Comparison of ENCODE assay signal across 8 cellular contexts in genomic region chr14:35285168-35285990, GRCh38. TPM values are rescaled to one million over a fixed set of nuclear protein-coding genes. Genes with fewer than 3 reads are reported as not detected.
DNase-seq lines count a peak whose midpoint lies in the region; ATAC-seq, FAIRE-seq and TF ChIP-seq lines count a peak whose summit lies in the region.

No MANE protein-coding gene starts in this region.

- intact Hi-C loops in activated T-helper 2 cell treated with anti-CD3 and anti-CD28 coated beads, Interferon-gamma antibody, Interleukin-2, Interleukin-4, amounts not matched to agents 10 μg/mL and 5 μg/mL and 100 μg/mL, durations not matched to agents 14 hours and 24 hours and 36 hours (cut with micrococcal nuclease) = loop anchor here (1.0 kb wide), 1 partner anchor 9 kb away; no protein-coding TSS in a partner anchor

- DNase-seq in GM12892 (ENCODE audit: insufficient read length) (peak; percentile 39), HT1080 (ENCODE audit: low read depth) (peak; percentile 58), HuH-7 (ENCODE audit: low spot score) (no peak), DMS153 (lab: John Stamatoyannopoulos, UW) (no peak)
- DNase-seq in activated T-helper 2 cell treated with anti-CD3 and anti-CD28 coated beads, Interferon-gamma antibody, Interleukin-2, Interleukin-4, amounts not matched to agents 10 μg/mL and 5 μg/mL and 100 μg/mL, durations not matched to agents 14 hours and 24 hours and 36 hours (ENCODE audit: low spot score) = no peak
- peak; percentile 40 for DNase-seq in stimulated activated CD8-positive, alpha-beta memory T cell treated with anti-CD3 and anti-CD28 coated beads, Interleukin-4, amount 100 ng/mL, for 48 hours

- peak; percentile 76 for ATAC-seq in GM21526 (IDR thresholded peaks at IDR 0.05; ENCODE audit: low FRiP score, unreplicated experiment)
- no peak for ATAC-seq in SK-N-SH treated with all-trans-retinoic acid at 6 μM for 48 hours

- no peaks in the 10 kb centered on the region for H3K27me3 Mint-ChIP-seq in activated T-helper 2 cell treated with anti-CD3 and anti-CD28 coated beads, Interferon-gamma antibody, Interleukin-2, Interleukin-4, amounts not matched to agents 10 μg/mL and 5 μg/mL and 100 μg/mL, durations not matched to agents 14 hours and 24 hours and 36 hours (ENCODE audit: low read depth)

- peak overlapping the region; percentile 82 for H3K27ac Mint-ChIP-seq in activated T-helper 2 cell treated with anti-CD3 and anti-CD28 coated beads, Interferon-gamma antibody, Interleukin-2, Interleukin-4, amounts not matched to agents 10 μg/mL and 5 μg/mL and 100 μg/mL, durations not matched to agents 14 hours and 24 hours and 36 hours

- no peak for TF ChIP-seq POLR2A in GM12892 (IDR thresholded peaks at IDR 0.05; ENCODE audit: low read depth, low read length)

- FAIRE-seq in GM12892 (lab: Jason Lieb, UNC) = no peak

- H3K9me3 Mint-ChIP-seq in activated T-helper 2 cell treated with anti-CD3 and anti-CD28 coated beads, Interferon-gamma antibody, Interleukin-2, Interleukin-4, amounts not matched to agents 10 μg/mL and 5 μg/mL and 100 μg/mL, durations not matched to agents 14 hours and 24 hours and 36 hours = no peaks in the 10 kb centered on the region

- H3K4me3 Mint-ChIP-seq in activated T-helper 2 cell treated with anti-CD3 and anti-CD28 coated beads, Interferon-gamma antibody, Interleukin-2, Interleukin-4, amounts not matched to agents 10 μg/mL and 5 μg/mL and 100 μg/mL, durations not matched to agents 14 hours and 24 hours and 36 hours (ENCODE audit: low read depth) = peak overlapping the region; percentile 55

- H3K36me3 Mint-ChIP-seq in activated T-helper 2 cell treated with anti-CD3 and anti-CD28 coated beads, Interferon-gamma antibody, Interleukin-2, Interleukin-4, amounts not matched to agents 10 μg/mL and 5 μg/mL and 100 μg/mL, durations not matched to agents 14 hours and 24 hours and 36 hours (ENCODE audit: low read depth) = peaks cover 24% of the 10 kb centered on the region

- peaks cover 41% of the 10 kb centered on the region for H3K4me1 Mint-ChIP-seq in activated T-helper 2 cell treated with anti-CD3 and anti-CD28 coated beads, Interferon-gamma antibody, Interleukin-2, Interleukin-4, amounts not matched to agents 10 μg/mL and 5 μg/mL and 100 μg/mL, durations not matched to agents 14 hours and 24 hours and 36 hours (ENCODE audit: low read depth)

TF ChIP-seq in SK-N-SH treated with all-trans-retinoic acid at 6 μM for 48 hours, 23 proteins besides CTCF, POLR2A, EP300 and RAD21:
- no peak for TF ChIP-seq POU6F1 (CRISPR knock-in tag; IDR thresholded peaks at IDR 0.05; ENCODE audit: borderline replicate concordance, low read depth)

RNA-seq across cellular contexts. Expression of gene PSMA6, which starts 6.8 kb away (rescaled TPM):
- polyA plus RNA-seq in GM12892 (2012; ENCODE audit: missing spikeins) = 503 TPM
- total RNA-seq in HT1080 (2014; rRNA removed; shearing (Covaris generic)) = 343 and 354 TPM in 2 replicates
- 293 and 346 TPM in 2 replicates for polyA plus RNA-seq in HT1080 (2015; cell fraction: cytosol; rRNA removed)
- polyA plus RNA-seq in HT1080 (2015; cell fraction: nucleus; rRNA removed) = 231 and 257 TPM in 2 replicates
- total RNA-seq in activated T-helper 2 cell treated with anti-CD3 and anti-CD28 coated beads, Interferon-gamma antibody, Interleukin-2, Interleukin-4, amounts not matched to agents 10 μg/mL and 5 μg/mL and 100 μg/mL, durations not matched to agents 14 hours and 24 hours and 36 hours = 396 and 397 TPM in 2 replicates

Comparison
In these comparisons a context has a peak if more than half of its experiments do, and no peak if none do; other contexts are left out.
1. DNase-seq: peak in GM12892 (single experiment), HT1080 (single experiment) and stimulated activated CD8-positive, alpha-beta memory T cell treated with anti-CD3 and anti-CD28 coated beads, Interleukin-4, amount 100 ng/mL, for 48 hours (single experiment); none in activated T-helper 2 cell treated with anti-CD3 and anti-CD28 coated beads, Interferon-gamma antibody, Interleukin-2, Interleukin-4, amounts not matched to agents 10 μg/mL and 5 μg/mL and 100 μg/mL, durations not matched to agents 14 hours and 24 hours and 36 hours (single experiment), HuH-7 (single experiment) and DMS153 (single experiment).